ENCODE assay signal across 15 cellular contexts in the genomic region with DNA sequence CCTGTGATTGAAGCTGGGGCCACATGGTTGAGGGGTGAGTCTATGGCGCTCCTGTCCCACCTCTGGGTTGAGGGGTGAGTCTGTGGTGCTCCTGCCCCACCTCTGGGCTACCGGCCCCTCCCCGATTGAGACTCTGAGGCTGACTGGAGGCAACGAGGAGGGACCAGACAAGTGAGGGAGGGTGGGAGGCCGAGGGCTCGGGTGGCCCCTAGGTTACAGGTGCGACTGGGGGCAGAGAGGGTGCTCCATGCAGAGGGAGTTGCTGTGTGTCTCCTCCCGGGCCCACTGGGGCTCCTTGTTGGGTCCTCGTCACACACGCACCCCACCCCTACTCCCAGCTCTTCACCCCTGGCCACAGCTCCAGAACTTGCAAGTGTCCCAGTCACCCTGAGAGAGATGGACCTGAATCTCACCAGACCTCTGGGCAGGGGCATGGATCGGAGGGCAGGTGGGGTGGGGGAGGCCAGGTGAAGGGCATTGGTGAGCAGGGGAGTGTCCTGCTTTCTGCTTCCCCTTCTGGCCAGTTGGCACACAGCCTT. TPM values are rescaled to one million over a fixed set of nuclear protein-coding genes. Genes with fewer than 3 reads are reported as not detected.
DNase-seq lines count a peak whose midpoint lies in the region; ATAC-seq, FAIRE-seq and TF ChIP-seq lines count a peak whose summit lies in the region.
"Had no signal": no experiment of that assay in that cellular context is flagged by ENCODE, and none has a peak within 500 bp of the region (broad histone marks: within the 10 kb centered on the region; RNA-seq: fewer than 3 reads in every experiment).

No MANE protein-coding gene starts in this region.

- no peak for TF ChIP-seq RAD21 in GM12878 (IDR thresholded peaks at IDR 0.05; ENCODE audit: insufficient read depth, low read depth, low read length)

- no peak for ATAC-seq in stimulated activated naive CD8-positive, alpha-beta T cell treated with anti-CD3 and anti-CD28 coated beads, Interleukin-15, Interleukin-2, amounts not matched to agents 100 U/mL and 50 U/mL, for 24 hours
- ATAC-seq in GM12878 (peak; percentile 18; the same call in 2 of the 3 replicates), mucosa of descending colon (peak; percentile 26), upper lobe of right lung (no peak)

- H3K4me1 ChIP-seq in GM12878 (ENCODE audit: control insufficient read depth, insufficient read depth, low read length) (peaks cover 20% of the 10 kb centered on the region), mucosa of descending colon (ENCODE audit: low read depth) (peaks cover 22% of the 10 kb centered on the region), upper lobe of right lung (peaks cover 35% of the 10 kb centered on the region), suprapubic skin (peaks cover 42% of the 10 kb centered on the region)

- H3K27me3 Mint-ChIP-seq in stimulated activated naive CD8-positive, alpha-beta T cell treated with anti-CD3 and anti-CD28 coated beads, Interleukin-15, Interleukin-2, amounts not matched to agents 100 ng/mL and 50 ng/mL, for 24 hours = no peaks in the 10 kb centered on the region
- H3K27me3 Mint-ChIP-seq: activated B cell treated with CpG ODN at 0.5 μM for 24 hours had no signal

- CTCF ChIA-PET in GM12878 (lab: Yijun Ruan, JAX) = no interaction called here

- TF ChIP-seq POLR2A in GM12878 (IDR thresholded peaks at IDR 0.05; ENCODE audit: low read depth, low read length) (no peak), suprapubic skin (IDR thresholded peaks at IDR 0.05) (no peak)

- H3K36me3 ChIP-seq in GM12878 (ENCODE audit: control insufficient read depth in 2 of 2, insufficient read depth in 2 of 2, low read length in 1 of 2) = peaks cover 0 to 5% of the 10 kb centered on the region in 2 experiments; a peak in 2 of 4 replicates
- H3K36me3 ChIP-seq in mucosa of descending colon (ENCODE audit: low read depth) = no peaks in the 10 kb centered on the region
- peaks cover 20% of the 10 kb centered on the region for H3K36me3 ChIP-seq in upper lobe of right lung
- H3K36me3 ChIP-seq in suprapubic skin = peaks cover 17% of the 10 kb centered on the region

- H3K27ac ChIP-seq in GM12878 (ENCODE audit: control insufficient read depth, insufficient read depth) (no peak overlapping the region), upper lobe of right lung (peak overlapping the region; percentile 36), suprapubic skin (no peak overlapping the region)

- H3K4me3 ChIP-seq in GM12878 (no peak overlapping the region), mucosa of descending colon (no peak overlapping the region), upper lobe of right lung (no peak overlapping the region), suprapubic skin (no peak overlapping the region)

- intact Hi-C loops in GM12878 (cut with micrococcal nuclease; ENCODE audit: unreplicated experiment) = no loop called here
- intact Hi-C loops in mucosa of descending colon (cut with DNase I, micrococcal nuclease) = no loop called here
- intact Hi-C loops in upper lobe of right lung (cut with DNase I) = no loop called here

- no TSS peak for BruUV-seq in GM12878 (replicated peaks; lab: Mats Ljungman, UMichigan)

- H3K27ac Mint-ChIP-seq in stimulated activated naive CD8-positive, alpha-beta T cell treated with anti-CD3 and anti-CD28 coated beads, Interleukin-15, Interleukin-2, amounts not matched to agents 100 ng/mL and 50 ng/mL, for 24 hours = peak overlapping the region; percentile 5
- H3K27ac Mint-ChIP-seq: activated B cell treated with CpG ODN at 0.5 μM for 24 hours, endodermal cell had no signal

- H4K20me1 ChIP-seq in GM12878 (ENCODE audit: control insufficient read depth, insufficient read depth) = peaks cover 3% of the 10 kb centered on the region; the same call in 1 of the 2 replicates

- no peaks in the 10 kb centered on the region for H3K27me3 ChIP-seq in GM12878 (replicated peaks in 1 of 2; ENCODE audit: control insufficient read depth in 2 of 2, insufficient read depth in 2 of 2, low read length in 1 of 2)
- no peaks in the 10 kb centered on the region for H3K27me3 ChIP-seq in upper lobe of right lung
- H3K27me3 ChIP-seq in suprapubic skin = no peaks in the 10 kb centered on the region

- 93% methylated on average over 11 of the region's 11 CpGs for WGBS in GM12878 (ENCODE audit: insufficient coverage, insufficient replicate concordance, low lambda C conversion rate, missing lambda C conversion rate)
- WGBS in suprapubic skin = 81% methylated on average over 5 of the region's 11 CpGs

- H3K9ac ChIP-seq in GM12878 (ENCODE audit: control insufficient read depth, insufficient read depth, low read length) = no peak overlapping the region

- H3K79me2 ChIP-seq in GM12878 (ENCODE audit: control insufficient read depth, insufficient read depth, low read length) = peaks cover 7% of the 10 kb centered on the region

- RAD21 ChIA-PET in GM12878 (lab: Charles Lee; ENCODE audit: unreplicated experiment) = no interaction called here

- H2AFZ ChIP-seq in GM12878 (ENCODE audit: control insufficient read depth, low read depth, low read length) = no peak overlapping the region

- no peak for DNase-seq in stimulated activated naive CD8-positive, alpha-beta T cell treated with anti-CD3 and anti-CD28 coated beads, Interleukin-15, Interleukin-2, amounts not matched to agents 100 U/mL and 50 U/mL, for 24 hours
- DNase-seq in GM12878 (ENCODE audit: low read depth, low spot score) (no peak), mucosa of descending colon (peak in 1 of 3 donors; percentile 43), upper lobe of right lung (no peak), activated gamma-delta T cell treated with Interleukin-2 at 50 U/mL for 16 hours (no peak), mesenteric fat pad (ENCODE audit: low spot score) (no peak), suprapubic skin (ENCODE audit: low spot score in 2 of 2) (no peak)
- DNase-seq: activated B cell treated with CpG ODN at 0.5 μM for 24 hours; activated CD8-positive, alpha-beta memory T cell treated with anti-CD3 and anti-CD28 coated beads, Interleukin-2, amount 50 U/mL, for 4 hours; endodermal cell; H7; left ventricle myocardium superior; NCI-H1694 treated with DMSO at 0.1 percent for 48 hours; NK-92 treated with Interleukin-12 subunit alpha and Interleukin-12 subunit beta, amount 100 ng/mL, for 24 hours had no signal

- no peaks in the 10 kb centered on the region for H3K36me3 Mint-ChIP-seq in stimulated activated naive CD8-positive, alpha-beta T cell treated with anti-CD3 and anti-CD28 coated beads, Interleukin-15, Interleukin-2, amounts not matched to agents 100 ng/mL and 50 ng/mL, for 24 hours (ENCODE audit: low read depth)

- H3K4me1 Mint-ChIP-seq in stimulated activated naive CD8-positive, alpha-beta T cell treated with anti-CD3 and anti-CD28 coated beads, Interleukin-15, Interleukin-2, amounts not matched to agents 100 ng/mL and 50 ng/mL, for 24 hours (ENCODE audit: low read depth) = peaks cover 84% of the 10 kb centered on the region
- H3K4me1 Mint-ChIP-seq: endodermal cell had no signal

- H3K9me3 ChIP-seq in GM12878 (replicated peaks; ENCODE audit: control insufficient read depth, insufficient read depth, low read length) (no peaks in the 10 kb centered on the region), mucosa of descending colon (no peaks in the 10 kb centered on the region), upper lobe of right lung (no peaks in the 10 kb centered on the region), suprapubic skin (no peaks in the 10 kb centered on the region)

- no peak for FAIRE-seq in GM12878 (lab: Jason Lieb, UNC)

- POLR2A ChIA-PET in GM12878 (lab: Charles Lee) = no interaction called here

- H3K9me3 Mint-ChIP-seq in stimulated activated naive CD8-positive, alpha-beta T cell treated with anti-CD3 and anti-CD28 coated beads, Interleukin-15, Interleukin-2, amounts not matched to agents 100 ng/mL and 50 ng/mL, for 24 hours = no peaks in the 10 kb centered on the region
- H3K9me3 Mint-ChIP-seq: activated B cell treated with CpG ODN at 0.5 μM for 24 hours, endodermal cell had no signal

- TF ChIP-seq CTCF in GM12878 (IDR thresholded peaks at IDR 0.05 in 2 of 3, conservative IDR thresholded peaks at IDR 0.05 in 1 of 3; ENCODE audit: control insufficient read depth in 2 of 3, extremely low read depth in 1 of 3, insufficient read depth in 1 of 3, low read depth in 3 of 3, low read length in 3 of 3) (no peak), mucosa of descending colon (IDR thresholded peaks at IDR 0.05) (no peak), upper lobe of right lung (IDR thresholded peaks at IDR 0.05) (no peak), suprapubic skin (IDR thresholded peaks at IDR 0.05) (no peak)

- in situ Hi-C loops in GM12878 (cut with MboI) = no loop called here

- SMC1A ChIA-PET in GM12878 (lab: Charles Lee; ENCODE audit: uncharacterized antibody, unreplicated experiment) = interaction anchor here (0.9 to 1.3 kb wide), 2 partner anchors 10 to 41 kb away, joined by 3 to 4 read pairs; no protein-coding TSS in a partner anchor

- H3K4me3 Mint-ChIP-seq in stimulated activated naive CD8-positive, alpha-beta T cell treated with anti-CD3 and anti-CD28 coated beads, Interleukin-15, Interleukin-2, amounts not matched to agents 100 ng/mL and 50 ng/mL, for 24 hours = no peak overlapping the region
- H3K4me3 Mint-ChIP-seq: activated B cell treated with CpG ODN at 0.5 μM for 24 hours, endodermal cell had no signal

- no peak for TF ChIP-seq EP300 in GM12878 (IDR thresholded peaks at IDR 0.05; ENCODE audit: borderline replicate concordance in 1 of 2, control insufficient read depth in 1 of 2, low read depth in 2 of 2, low read length in 2 of 2)
- no peak for TF ChIP-seq EP300 in suprapubic skin (IDR thresholded peaks at IDR 0.05)

- peak overlapping the region; percentile 26; the same call in 1 of the 2 replicates for H3K4me2 ChIP-seq in GM12878 (ENCODE audit: control insufficient read depth, insufficient read depth)

RNA-seq across cellular contexts. Expression of a gene that starts 12.8 kb away (rescaled TPM):
- 14.1 and 14.8 TPM in 2 replicates for total RNA-seq in GM12878 (2013; cell fraction: nucleolus; rRNA removed)
- total RNA-seq in GM12878 (2014; rRNA removed) = 14.4 and 18.0 TPM in 2 replicates
- total RNA-seq in GM12878 (2014; rRNA removed; fragmentation: Illumina TruSeq; extraction: Trizol) = 13.6 and 21.1 TPM in 2 replicates
- 32.5 and 37.6 TPM in 2 replicates for total RNA-seq in GM12878 (2021)
- 3.4 TPM for polyA plus RNA-seq in GM12878 (2011; ENCODE audit: low read depth)
- polyA plus RNA-seq in GM12878 (2011; rRNA removed) = 9.5 and 13.9 TPM in 2 replicates
- 18.8 and 20.3 TPM in 2 replicates for polyA plus RNA-seq in GM12878 (2011; cell fraction: cytosol; rRNA removed)
- polyA plus RNA-seq in GM12878 (2011; cell fraction: nucleus; rRNA removed) = 46.2 and 46.4 TPM in 2 replicates
- 8.5 and 9.9 TPM in 2 replicates for polyA plus RNA-seq in GM12878 (2012)
- polyA plus RNA-seq in GM12878 (2014; fragmentation: Illumina TruSeq; extraction: Trizol) = 16.6 and 23.0 TPM in 2 replicates
- 1 to 10 TPM in 1 of 2 experiments, under 1 TPM in 1; 0.43 to 3.0 TPM for polyA plus RNA-seq in GM12878 (2014; fragmentation: Nextera tagmentation; extraction: Ambion mirVana)
- 25.8 and 31.6 TPM in 2 replicates for polyA plus RNA-seq in GM12878 (2014; rRNA removed)
- polyA plus RNA-seq in GM12878 (2016; fragmentation: Nextera tagmentation; extraction: Ambion mirVana) = 10 to 100 TPM; 27.7 to 33.8 TPM
- 10.7 and 14.4 TPM in 2 replicates for polyA minus RNA-seq in GM12878 (2011; rRNA and poly(A)+ RNA removed)
- 4.7 and 9.9 TPM in 2 replicates for polyA minus RNA-seq in GM12878 (2011; cell fraction: cytosol; rRNA and poly(A)+ RNA removed)
- polyA minus RNA-seq in GM12878 (2011; cell fraction: nucleus; rRNA and poly(A)+ RNA removed) = 6.2 and 12.9 TPM in 2 replicates
- 10 to 100 TPM; 31.0 to 43.5 (median 37.0) TPM for total RNA-seq in mucosa of descending colon
- total RNA-seq in upper lobe of right lung = 35.1 TPM
- 27.6 TPM for total RNA-seq in mesenteric fat pad
- total RNA-seq in suprapubic skin = 10 to 100 TPM; 28.0 to 50.5 (median 40.7) TPM

Comparison
In these comparisons a context has a peak if more than half of its experiments do, and no peak if none do; other contexts are left out.
1. ATAC-seq: peak in GM12878 (single experiment) and mucosa of descending colon (single experiment); none in stimulated activated naive CD8-positive, alpha-beta T cell treated with anti-CD3 and anti-CD28 coated beads, Interleukin-15, Interleukin-2, amounts not matched to agents 100 U/mL and 50 U/mL, for 24 hours (single experiment) and upper lobe of right lung (single experiment).